32 cellular contexts compared by ENCODE assay signal in the genomic region with DNA sequence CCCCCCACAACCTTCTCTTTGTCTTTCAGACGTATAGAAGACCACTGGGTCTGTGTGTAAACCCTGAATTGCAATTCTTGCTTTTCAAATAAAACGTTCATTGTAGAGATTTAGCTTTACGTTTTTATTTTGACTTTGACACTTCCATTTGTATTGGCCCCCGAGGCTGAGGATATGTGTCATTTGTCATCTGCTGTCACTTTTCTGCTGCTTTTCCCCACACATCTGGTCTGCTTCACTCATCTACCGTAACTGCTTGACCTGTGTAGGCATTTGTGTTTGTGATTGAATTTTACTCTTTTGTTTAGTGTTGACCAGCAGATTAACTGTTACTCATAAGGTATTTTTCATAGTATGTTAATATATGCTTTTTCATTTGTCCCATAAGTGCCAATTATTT.
"Had no signal": no experiment of that assay in that cellular context is flagged by ENCODE, and none has a peak within 500 bp of the region (broad histone marks: within the 10 kb centered on the region; RNA-seq: fewer than 3 reads in every experiment).

No MANE protein-coding gene starts in this region.

- H3K27me3 Mint-ChIP-seq: activated CD4-positive, alpha-beta memory T cell treated with anti-CD3 and anti-CD28 coated beads for 36 hours; activated CD4-positive, alpha-beta T cell treated with anti-CD3 and anti-CD28 coated beads for 36 hours; activated CD4-positive, alpha-beta T cell treated with anti-CD3 and anti-CD28 coated beads, Interleukin-2, amount 10 ng/mL, durations not matched to agents 24 days and 14 days; activated CD8-positive, alpha-beta memory T cell treated with anti-CD3 and anti-CD28 coated beads, Interleukin-2, amount 10 ng/mL, durations not matched to agents 7 days and 5 days; activated naive CD4-positive, alpha-beta T cell treated with anti-CD3 and anti-CD28 coated beads, Interleukin-2, amount 50 U/mL, for 24 hours; activated naive CD8-positive, alpha-beta T cell treated with anti-CD3 and anti-CD28 coated beads for 36 hours; activated naive CD8-positive, alpha-beta T cell treated with anti-CD3 and anti-CD28 coated beads, Interleukin-2, amount 50 U/mL, for 24 hours; effector memory CD8-positive, alpha-beta T cell had no signal

- H3K27ac ChIP-seq: adrenal gland, body of pancreas, esophagus muscularis mucosa, foreskin keratinocyte, gastrocnemius medialis, heart right ventricle had no signal

- H3K27me3 ChIP-seq: adrenal gland, body of pancreas, foreskin keratinocyte, gastrocnemius medialis, heart right ventricle had no signal

- H3K27ac Mint-ChIP-seq: activated CD4-positive, alpha-beta memory T cell treated with anti-CD3 and anti-CD28 coated beads for 36 hours; activated CD4-positive, alpha-beta T cell treated with anti-CD3 and anti-CD28 coated beads for 36 hours; activated CD4-positive, alpha-beta T cell treated with anti-CD3 and anti-CD28 coated beads, Interleukin-2, amount 10 ng/mL, durations not matched to agents 24 days and 14 days; activated CD8-positive, alpha-beta memory T cell treated with anti-CD3 and anti-CD28 coated beads, Interleukin-2, amount 10 ng/mL, durations not matched to agents 7 days and 5 days; activated CD8-positive, alpha-beta T cell treated with anti-CD3 and anti-CD28 coated beads, Interleukin-2, amount 10 ng/mL, durations not matched to agents 7 days and 5 days; activated naive CD4-positive, alpha-beta T cell treated with anti-CD3 and anti-CD28 coated beads, Interleukin-2, amount 50 U/mL, for 24 hours; activated naive CD8-positive, alpha-beta T cell treated with anti-CD3 and anti-CD28 coated beads for 36 hours; activated naive CD8-positive, alpha-beta T cell treated with anti-CD3 and anti-CD28 coated beads, Interleukin-2, amount 50 U/mL, for 24 hours; activated T-helper 1 cell treated with anti-CD3 and anti-CD28 coated beads, Interleukin-12 subunit alpha, Interleukin-12 subunit beta, Interleukin-2, Interleukin-4 antibody, amounts not matched to agents 30 ng/mL and 10 ng/mL and 1 ng/mL, durations not matched to agents 14 hours and 24 hours and 36 hours; effector memory CD8-positive, alpha-beta T cell had no signal

- ATAC-seq: activated CD4-positive, alpha-beta T cell treated with anti-CD3 and anti-CD28 coated beads for 36 hours; activated CD8-positive, alpha-beta memory T cell treated with anti-CD3 and anti-CD28 coated beads, Interleukin-2, amount 10 ng/mL, durations not matched to agents 7 days and 5 days; activated CD8-positive, alpha-beta T cell treated with anti-CD3 and anti-CD28 coated beads, Interleukin-2, amount 10 ng/mL, durations not matched to agents 7 days and 5 days; activated naive CD8-positive, alpha-beta T cell treated with anti-CD3 and anti-CD28 coated beads, Interleukin-2, amount 50 U/mL, for 24 hours; body of pancreas; effector memory CD8-positive, alpha-beta T cell; foreskin keratinocyte; gastrocnemius medialis; heart right ventricle had no signal

- H3K4me1 ChIP-seq: adrenal gland, body of pancreas, esophagus muscularis mucosa, foreskin keratinocyte, gastrocnemius medialis, heart right ventricle had no signal

- H3K4me3 Mint-ChIP-seq: activated CD4-positive, alpha-beta memory T cell treated with anti-CD3 and anti-CD28 coated beads for 36 hours; activated CD4-positive, alpha-beta T cell treated with anti-CD3 and anti-CD28 coated beads for 36 hours; activated CD4-positive, alpha-beta T cell treated with anti-CD3 and anti-CD28 coated beads, Interleukin-2, amount 10 ng/mL, durations not matched to agents 24 days and 14 days; activated CD8-positive, alpha-beta memory T cell treated with anti-CD3 and anti-CD28 coated beads, Interleukin-2, amount 10 ng/mL, durations not matched to agents 7 days and 5 days; activated CD8-positive, alpha-beta T cell treated with anti-CD3 and anti-CD28 coated beads, Interleukin-2, amount 10 ng/mL, durations not matched to agents 7 days and 5 days; activated naive CD4-positive, alpha-beta T cell treated with anti-CD3 and anti-CD28 coated beads, Interleukin-2, amount 50 U/mL, for 24 hours; activated naive CD8-positive, alpha-beta T cell treated with anti-CD3 and anti-CD28 coated beads for 36 hours; activated naive CD8-positive, alpha-beta T cell treated with anti-CD3 and anti-CD28 coated beads, Interleukin-2, amount 50 U/mL, for 24 hours; activated T-helper 1 cell treated with anti-CD3 and anti-CD28 coated beads, Interleukin-12 subunit alpha, Interleukin-12 subunit beta, Interleukin-2, Interleukin-4 antibody, amounts not matched to agents 30 ng/mL and 10 ng/mL and 1 ng/mL, durations not matched to agents 14 hours and 24 hours and 36 hours; effector memory CD8-positive, alpha-beta T cell had no signal

- FAIRE-seq: colon had no signal

- H3K36me3 ChIP-seq: adrenal gland, esophagus muscularis mucosa, gastrocnemius medialis, heart right ventricle had no signal

- H3K36me3 Mint-ChIP-seq: activated CD4-positive, alpha-beta memory T cell treated with anti-CD3 and anti-CD28 coated beads for 36 hours; activated CD8-positive, alpha-beta memory T cell treated with anti-CD3 and anti-CD28 coated beads, Interleukin-2, amount 10 ng/mL, durations not matched to agents 7 days and 5 days; activated naive CD4-positive, alpha-beta T cell treated with anti-CD3 and anti-CD28 coated beads, Interleukin-2, amount 50 U/mL, for 24 hours; activated naive CD8-positive, alpha-beta T cell treated with anti-CD3 and anti-CD28 coated beads for 36 hours had no signal

- H3K9me3 Mint-ChIP-seq: activated CD4-positive, alpha-beta memory T cell treated with anti-CD3 and anti-CD28 coated beads for 36 hours; activated CD4-positive, alpha-beta T cell treated with anti-CD3 and anti-CD28 coated beads, Interleukin-2, amount 10 ng/mL, durations not matched to agents 24 days and 14 days; activated naive CD8-positive, alpha-beta T cell treated with anti-CD3 and anti-CD28 coated beads for 36 hours; activated naive CD8-positive, alpha-beta T cell treated with anti-CD3 and anti-CD28 coated beads, Interleukin-2, amount 50 U/mL, for 24 hours; activated T-helper 1 cell treated with anti-CD3 and anti-CD28 coated beads, Interleukin-12 subunit alpha, Interleukin-12 subunit beta, Interleukin-2, Interleukin-4 antibody, amounts not matched to agents 30 ng/mL and 10 ng/mL and 1 ng/mL, durations not matched to agents 14 hours and 24 hours and 36 hours had no signal

- DNase-seq: activated CD4-positive, alpha-beta memory T cell treated with anti-CD3 and anti-CD28 coated beads for 36 hours; activated CD4-positive, alpha-beta T cell treated with anti-CD3 and anti-CD28 coated beads for 36 hours; activated CD4-positive, alpha-beta T cell treated with anti-CD3 and anti-CD28 coated beads, Interleukin-2, amount 10 ng/mL, durations not matched to agents 24 days and 14 days; activated CD4-positive, CD25-positive, alpha-beta regulatory T cell; activated CD4-positive, CD25-positive, alpha-beta regulatory T cell treated with anti-CD3 and anti-CD28 coated beads, Interleukin-2, amount 50 U/mL, for 72 hours; activated CD8-positive, alpha-beta memory T cell treated with anti-CD3 and anti-CD28 coated beads, Interleukin-2, amount 10 ng/mL, durations not matched to agents 7 days and 5 days; activated CD8-positive, alpha-beta memory T cell treated with anti-CD3 and anti-CD28 coated beads, Interleukin-2, amount 50 U/mL, for 4 hours; activated CD8-positive, alpha-beta T cell treated with anti-CD3 and anti-CD28 coated beads, Interleukin-2, amount 10 ng/mL, durations not matched to agents 7 days and 5 days; activated gamma-delta T cell; activated naive CD4-positive, alpha-beta T cell treated with Interleukin-2 at 50 U/mL for 16 hours; activated naive CD8-positive, alpha-beta T cell treated with anti-CD3 and anti-CD28 coated beads for 36 hours; activated naive CD8-positive, alpha-beta T cell treated with anti-CD3 and anti-CD28 coated beads, Interleukin-2, amount 50 U/mL, for 24 hours; activated T-cell treated with anti-CD3 and anti-CD28 coated beads, Interleukin-2, amount 50 U/mL, for 1 hour; activated T-cell treated with anti-CD3 and anti-CD28 coated beads, Interleukin-2, amount 50 U/mL, for 48 hours; adrenal gland; amygdala; aorta; body of pancreas; caudate nucleus; cortex of kidney; dermis blood vessel endothelial cell; effector CD4-positive, alpha-beta T cell; effector memory CD8-positive, alpha-beta T cell; erythroblast; foreskin keratinocyte; gastrocnemius medialis; heart right ventricle; T-helper 2 cell had no signal

- H3K9me3 ChIP-seq: adrenal gland, body of pancreas, esophagus muscularis mucosa, gastrocnemius medialis, heart right ventricle had no signal

- H3K4me1 Mint-ChIP-seq: activated CD4-positive, alpha-beta T cell treated with anti-CD3 and anti-CD28 coated beads for 36 hours; activated CD4-positive, alpha-beta T cell treated with anti-CD3 and anti-CD28 coated beads, Interleukin-2, amount 10 ng/mL, durations not matched to agents 24 days and 14 days; activated CD8-positive, alpha-beta memory T cell treated with anti-CD3 and anti-CD28 coated beads, Interleukin-2, amount 10 ng/mL, durations not matched to agents 7 days and 5 days; activated naive CD4-positive, alpha-beta T cell treated with anti-CD3 and anti-CD28 coated beads, Interleukin-2, amount 50 U/mL, for 24 hours; activated naive CD8-positive, alpha-beta T cell treated with anti-CD3 and anti-CD28 coated beads for 36 hours; activated naive CD8-positive, alpha-beta T cell treated with anti-CD3 and anti-CD28 coated beads, Interleukin-2, amount 50 U/mL, for 24 hours had no signal

- H3K4me3 ChIP-seq: adrenal gland, body of pancreas, esophagus muscularis mucosa, gastrocnemius medialis, heart right ventricle had no signal
